In the genomic region with DNA sequence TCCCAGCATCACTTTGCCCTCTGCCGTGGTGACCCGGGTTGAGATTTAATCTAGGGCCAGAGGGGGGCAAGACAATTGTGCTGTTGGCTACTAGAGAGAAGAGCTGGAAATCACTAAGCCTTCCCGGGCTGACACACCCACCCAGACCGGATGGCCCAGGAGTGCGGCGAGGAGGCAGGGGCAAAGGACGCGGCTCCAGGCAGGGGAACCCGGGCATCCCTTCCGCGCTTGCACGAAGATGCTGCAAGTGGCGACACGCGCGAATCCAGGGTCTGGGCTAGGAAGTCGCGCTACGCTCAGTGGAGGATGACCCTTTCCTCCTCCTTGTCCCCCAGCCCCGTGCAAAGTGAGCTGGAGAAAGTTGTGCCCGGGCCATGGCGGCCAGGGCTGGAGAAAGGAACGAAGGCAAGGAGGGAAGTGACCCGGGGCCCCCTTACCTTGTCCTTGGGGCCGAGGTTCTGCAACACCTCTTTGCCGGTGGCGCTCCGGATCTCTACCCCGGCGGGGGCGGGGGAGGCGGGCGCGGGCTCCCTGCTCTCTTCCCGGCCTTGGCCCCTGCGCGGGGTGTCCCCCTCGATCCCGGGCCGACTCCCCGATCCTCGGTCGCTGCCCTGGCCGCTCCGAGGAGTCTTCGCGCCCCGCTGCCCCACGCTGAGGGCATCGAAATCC, we compare ENCODE assay signal across 9 cellular contexts. TPM values are rescaled to one million over a fixed set of nuclear protein-coding genes. Genes with fewer than 3 reads are reported as not detected.
A peak's percentile ranks its signal among the peaks of the same experiment; 100 is the strongest.
DNase-seq lines count a peak whose midpoint lies in the region; FAIRE-seq and TF ChIP-seq lines count a peak whose summit lies in the region.
"Had no signal": no experiment of that assay in that cellular context is flagged by ENCODE, and none has a peak within 500 bp of the region (broad histone marks: within the 10 kb centered on the region; RNA-seq: fewer than 3 reads in every experiment).

No MANE protein-coding gene starts in this region.

- peaks cover 11% of the 10 kb centered on the region for H4K20me1 ChIP-seq in astrocyte (ENCODE audit: insufficient read depth, low read length)

- H3K36me3 Mint-ChIP-seq in astrocyte (ENCODE audit: low read depth, unreplicated experiment), result no peaks in the 10 kb centered on the region

- FAIRE-seq in astrocyte (lab: Jason Lieb, UNC), result no peak

- peaks cover 11% of the 10 kb centered on the region for H3K4me1 Mint-ChIP-seq in astrocyte (ENCODE audit: low read depth, unreplicated experiment)

- H2AFZ ChIP-seq in astrocyte (ENCODE audit: low read depth, low read length), result peak overlapping the region; percentile 83

- H3K36me3 ChIP-seq in astrocyte (ENCODE audit: insufficient read depth, low read length) (no peaks in the 10 kb centered on the region), testis (ENCODE audit: low read depth, missing control alignments) (no peaks in the 10 kb centered on the region)
- H3K36me3 ChIP-seq: neutrophil had no signal

- no peak for TF ChIP-seq CTCF in astrocyte (IDR thresholded peaks at IDR 0.05; ENCODE audit: insufficient read depth, low read depth, low read length)
- TF ChIP-seq CTCF in testis (IDR thresholded peaks at IDR 0.05), result no peak

- no peaks in the 10 kb centered on the region for H3K27me3 Mint-ChIP-seq in astrocyte (ENCODE audit: low read depth, unreplicated experiment)

- peak overlapping the region; percentile 60 for H3K27ac Mint-ChIP-seq in astrocyte (ENCODE audit: unreplicated experiment)

- intact Hi-C loops in testis (cut with DNase I; ENCODE audit: low total_unique reads), result no loop called here

- H3K4me1 ChIP-seq in astrocyte (ENCODE audit: insufficient read depth, low read length) (peaks cover 21% of the 10 kb centered on the region), testis (no peaks in the 10 kb centered on the region)

- no peaks in the 10 kb centered on the region for H3K9me3 Mint-ChIP-seq in astrocyte (ENCODE audit: unreplicated experiment)

- peak; percentile 17 to 28 for DNase-seq in NCI-H2081 (lab: John Stamatoyannopoulos, UW)
- DNase-seq in NCI-H2081 treated with DMSO at 0.1 percent for 48 hours (lab: John Stamatoyannopoulos, UW), result no peak
- no peak for DNase-seq in astrocyte (ENCODE audit: low read depth)
- peak; percentile 28 for DNase-seq in iris pigment epithelial cell (ENCODE audit: low read depth)
- peak; percentile 14 for DNase-seq in testis
- DNase-seq in NOMO-1 (lab: John Stamatoyannopoulos, UW; ENCODE audit: unreplicated experiment in 2 of 2), result no peak
- no peak for DNase-seq in NCI-H1436 treated with DMSO at 0.1 percent for 48 hours (lab: John Stamatoyannopoulos, UW)
- no peak for DNase-seq in SIG-M5 treated with dmso at 0.1 percent for 504 hours (lab: John Stamatoyannopoulos, UW; ENCODE audit: unreplicated experiment)

- WGBS in testis, 2 donors, result 0 to 1% methylated on average over 25 to 49 of the region's 50 CpGs

- no peaks in the 10 kb centered on the region for H3K9me3 ChIP-seq in astrocyte (ENCODE audit: insufficient read depth, low read depth, low read length)
- H3K9me3 ChIP-seq in testis, result no peaks in the 10 kb centered on the region
- H3K9me3 ChIP-seq: neutrophil had no signal

- H3K27me3 ChIP-seq in astrocyte (ENCODE audit: insufficient read depth, low read length), result no peaks in the 10 kb centered on the region
- H3K27me3 ChIP-seq in testis, result no peaks in the 10 kb centered on the region

- H3K9ac ChIP-seq in astrocyte (ENCODE audit: low read length), result peak overlapping the region; percentile 89

- peak overlapping the region; percentile 98 for H3K4me3 Mint-ChIP-seq in astrocyte (ENCODE audit: unreplicated experiment)

- H3K4me2 ChIP-seq in astrocyte (ENCODE audit: low read length), result peak overlapping the region; percentile 86

- TF ChIP-seq POLR2A in testis (IDR thresholded peaks at IDR 0.05), result no peak

- H3K27ac ChIP-seq in astrocyte (ENCODE audit: low read depth, low read length), result peak overlapping the region; percentile 69
- peak overlapping the region; percentile 35 to 52 for H3K27ac ChIP-seq in testis
- H3K27ac ChIP-seq: neutrophil had no signal

- peak overlapping the region; percentile 78 for H3K4me3 ChIP-seq in astrocyte (ENCODE audit: insufficient read depth, low read depth, low read length)
- H3K4me3 ChIP-seq in testis, result peak overlapping the region; percentile 54 to 68

- peaks cover 62% of the 10 kb centered on the region for H3K79me2 ChIP-seq in astrocyte (ENCODE audit: insufficient read depth, low read length)

RNA-seq across cellular contexts. Expression of gene DPYSL3, which starts 0.7 kb away (rescaled TPM):
- 197 and 198 TPM in 2 replicates for total RNA-seq in astrocyte
- total RNA-seq in testis, result 10 to 100 TPM; 42.5 to 68.9 TPM
- polyA plus RNA-seq in testis (ENCODE audit: insufficient read depth, low read depth, low replicate concordance), result 71.6 TPM

Comparison
In these comparisons a context has a peak if more than half of its experiments do, and no peak if none do; other contexts are left out.
1. DNase-seq: peak in NCI-H2081 (2 of 2), iris pigment epithelial cell (single experiment) and testis (single experiment); none in NCI-H2081 treated with DMSO at 0.1 percent for 48 hours (single experiment), astrocyte (single experiment), NOMO-1 (0 of 2), NCI-H1436 treated with DMSO at 0.1 percent for 48 hours (single experiment) and SIG-M5 treated with dmso at 0.1 percent for 504 hours (single experiment).